ENCODE assay signal across 1 cellular context in genomic region chr10:19922236-19922963, GRCh38.
TF ChIP-seq lines count a peak whose summit lies in the region.

No MANE protein-coding gene starts in this region.

TF ChIP-seq in GM23338, 12 proteins besides CTCF, POLR2A, EP300 and RAD21 (continued from another document):
- TF ChIP-seq ZNF462 (CRISPR knock-in tag; IDR thresholded peaks at IDR 0.05) (no peak), EZH2 (IDR thresholded peaks at IDR 0.05; ENCODE audit: low read depth, unreplicated experiment) (no peak), CREB1 (CRISPR knock-in tag; IDR thresholded peaks at IDR 0.05; ENCODE audit: low read depth) (no peak)
